ENCODE assay signal across 1 cellular context in genomic region chr18:54712758-54713157, GRCh38.
TF ChIP-seq lines count a peak whose summit lies in the region.

No MANE protein-coding gene starts in this region.

TF ChIP-seq in GM23338, 12 proteins besides CTCF, POLR2A, EP300 and RAD21 (continued from another document):
- TF ChIP-seq ZNF462 (CRISPR knock-in tag; IDR thresholded peaks at IDR 0.05) (no peak), POLR2AphosphoS5 (IDR thresholded peaks at IDR 0.05; ENCODE audit: low read depth) (no peak), ZNF331 (CRISPR knock-in tag; IDR thresholded peaks at IDR 0.05; ENCODE audit: low read depth) (no peak)
